Comparison of ENCODE assay signal across 21 cellular contexts in the genomic region with DNA sequence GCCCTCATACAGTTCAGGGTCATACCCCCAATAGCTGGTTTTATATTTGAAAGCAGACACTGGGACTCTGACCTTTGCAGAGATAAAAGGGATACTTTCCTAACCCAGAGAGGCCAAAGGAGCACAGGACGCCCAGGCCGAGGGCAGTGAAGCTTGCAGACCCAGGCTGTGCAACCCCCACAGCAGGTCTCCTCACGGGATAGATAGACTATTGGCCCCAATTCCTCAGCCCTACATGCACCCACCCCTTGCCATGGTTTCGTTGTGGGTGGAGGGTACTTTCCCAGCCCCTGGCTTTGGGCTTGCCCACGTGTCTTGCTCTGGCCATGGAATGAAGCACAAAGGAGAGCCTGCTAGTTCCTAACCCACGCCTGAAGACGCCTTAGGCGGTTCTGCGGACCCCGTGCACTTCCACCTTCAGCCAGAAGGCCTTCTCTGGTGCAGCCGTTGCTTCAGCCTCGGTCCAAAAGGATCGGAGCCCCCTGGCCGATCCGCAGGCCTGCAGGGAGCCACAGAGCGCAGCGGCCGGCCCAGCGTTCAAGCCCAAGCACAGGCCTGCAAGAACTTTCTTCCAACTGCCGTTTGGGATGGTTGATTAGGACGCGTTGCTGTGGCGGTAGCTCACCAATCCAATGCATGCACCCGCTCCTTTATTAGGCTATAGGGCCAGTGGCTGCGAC. TPM values are rescaled to one million over a fixed set of nuclear protein-coding genes. Genes with fewer than 3 reads are reported as not detected.
DNase-seq lines count a peak whose midpoint lies in the region; ATAC-seq, FAIRE-seq and TF ChIP-seq lines count a peak whose summit lies in the region.
"Had no signal": no experiment of that assay in that cellular context is flagged by ENCODE, and none has a peak within 500 bp of the region (broad histone marks: within the 10 kb centered on the region; RNA-seq: fewer than 3 reads in every experiment).

No MANE protein-coding gene starts in this region.

- no peak for TF ChIP-seq POLR2A in gastroesophageal sphincter (IDR thresholded peaks at IDR 0.05)

- no peak overlapping the region for H3K4me2 ChIP-seq in astrocyte (ENCODE audit: low read length)

- no peaks in the 10 kb centered on the region for H3K4me1 ChIP-seq in astrocyte (ENCODE audit: insufficient read depth, low read length)
- peaks cover 4 to 29% (median 26%) of the 10 kb centered on the region in 4 donors for H3K4me1 ChIP-seq in liver (ENCODE audit: control insufficient read depth in 4 of 4, insufficient read depth in 4 of 4, low read length in 3 of 4)
- H3K4me1 ChIP-seq in gastroesophageal sphincter: no peaks in the 10 kb centered on the region

- 84% methylated on average over 25 of the region's 25 CpGs for WGBS in liver
- WGBS in gastroesophageal sphincter (ENCODE audit: low coverage in 1 of 2), 2 donors: 92 to 100% methylated on average over 5 to 7 of the region's 25 CpGs

- H3K27me3 Mint-ChIP-seq in activated CD8-positive, alpha-beta memory T cell treated with anti-CD3 and anti-CD28 coated beads, Interleukin-2, amount 10 ng/mL, durations not matched to agents 7 days and 5 days: no peaks in the 10 kb centered on the region
- no peaks in the 10 kb centered on the region for H3K27me3 Mint-ChIP-seq in astrocyte (ENCODE audit: low read depth, unreplicated experiment)
- H3K27me3 Mint-ChIP-seq: IgD-negative memory B cell, T-cell had no signal

- H3K36me3 Mint-ChIP-seq in activated CD8-positive, alpha-beta memory T cell treated with anti-CD3 and anti-CD28 coated beads, Interleukin-2, amount 10 ng/mL, durations not matched to agents 7 days and 5 days: peaks cover 16% of the 10 kb centered on the region
- H3K36me3 Mint-ChIP-seq in astrocyte (ENCODE audit: low read depth, unreplicated experiment): peaks cover 7% of the 10 kb centered on the region
- H3K36me3 Mint-ChIP-seq: IgD-negative memory B cell had no signal

- no peak overlapping the region for H3K27ac Mint-ChIP-seq in activated CD8-positive, alpha-beta memory T cell treated with anti-CD3 and anti-CD28 coated beads, Interleukin-2, amount 10 ng/mL, durations not matched to agents 7 days and 5 days
- H3K27ac Mint-ChIP-seq in astrocyte (ENCODE audit: unreplicated experiment): no peak overlapping the region

- H3K27me3 ChIP-seq in astrocyte (ENCODE audit: insufficient read depth, low read length) (no peaks in the 10 kb centered on the region), liver (ENCODE audit: control insufficient read depth in 4 of 4, insufficient read depth in 4 of 4, low read length in 3 of 4) (no peaks in the 10 kb centered on the region), gastroesophageal sphincter (no peaks in the 10 kb centered on the region)

- peak; percentile 47 for DNase-seq in activated CD8-positive, alpha-beta memory T cell treated with anti-CD3 and anti-CD28 coated beads for 24 hours
- no peak for DNase-seq in activated CD8-positive, alpha-beta memory T cell treated with anti-CD3 and anti-CD28 coated beads, Interleukin-2, amount 10 ng/mL, durations not matched to agents 7 days and 5 days
- no peak for DNase-seq in astrocyte (ENCODE audit: low read depth)
- no peak for DNase-seq in SHP77 (lab: John Stamatoyannopoulos, UW)
- DNase-seq in RCC 7860 (ENCODE audit: low spot score): no peak
- no peak for DNase-seq in NAMALWA (ENCODE audit: low spot score)
- DNase-seq: AML-193, DMS79 treated with DMSO at 0.1 percent for 48 hours, HCEC 1CT, NCI-H1105 treated with DMSO at 0.1 percent for 48 hours, NCI-H1694, NCI-H2081 treated with DMSO at 0.1 percent for 48 hours, Right ventricle myocardium superior, T-cell had no signal

- TF ChIP-seq EP300 in gastroesophageal sphincter (IDR thresholded peaks at IDR 0.05): no peak

- H2AFZ ChIP-seq in astrocyte (ENCODE audit: low read depth, low read length): no peak overlapping the region

- TF ChIP-seq CTCF in astrocyte (IDR thresholded peaks at IDR 0.05; ENCODE audit: insufficient read depth, low read depth, low read length) (no peak), liver (IDR thresholded peaks at IDR 0.05; ENCODE audit: low read depth, low read length, missing input control) (no peak), gastroesophageal sphincter (IDR thresholded peaks at IDR 0.05) (no peak)

- H3K9ac ChIP-seq in astrocyte (ENCODE audit: low read length) (no peak overlapping the region), liver (ENCODE audit: low read depth in 1 of 2, low read length in 2 of 2) (no peak overlapping the region)

- peaks cover 13% of the 10 kb centered on the region for H3K4me1 Mint-ChIP-seq in activated CD8-positive, alpha-beta memory T cell treated with anti-CD3 and anti-CD28 coated beads, Interleukin-2, amount 10 ng/mL, durations not matched to agents 7 days and 5 days
- no peaks in the 10 kb centered on the region for H3K4me1 Mint-ChIP-seq in astrocyte (ENCODE audit: low read depth, unreplicated experiment)

- H3K9me3 ChIP-seq in astrocyte (ENCODE audit: insufficient read depth, low read depth, low read length) (no peaks in the 10 kb centered on the region), liver (ENCODE audit: control insufficient read depth in 4 of 4, low read length in 3 of 4) (no peaks in the 10 kb centered on the region), gastroesophageal sphincter (no peaks in the 10 kb centered on the region)

- FAIRE-seq in astrocyte (lab: Jason Lieb, UNC) (no peak), RCC 7860 (lab: Jason Lieb, UNC) (no peak)
- FAIRE-seq: G401.6 had no signal

- H3K27ac ChIP-seq in astrocyte (ENCODE audit: low read depth, low read length) (no peak overlapping the region), liver (ENCODE audit: low read depth in 1 of 2, low read length in 2 of 2) (no peak overlapping the region), gastroesophageal sphincter (no peak overlapping the region)
- H3K27ac ChIP-seq: 22Rv1, C4-2B had no signal

- H4K20me1 ChIP-seq in astrocyte (ENCODE audit: insufficient read depth, low read length): no peaks in the 10 kb centered on the region

- H3K79me2 ChIP-seq in astrocyte (ENCODE audit: insufficient read depth, low read length): no peaks in the 10 kb centered on the region

- H3K4me3 ChIP-seq in astrocyte (ENCODE audit: insufficient read depth, low read depth, low read length): no peak overlapping the region
- no peak overlapping the region for H3K4me3 ChIP-seq in liver (ENCODE audit: low read depth in 1 of 3, low read length in 3 of 3)
- H3K4me3 ChIP-seq in gastroesophageal sphincter: no peak overlapping the region

- ATAC-seq in activated CD8-positive, alpha-beta memory T cell treated with anti-CD3 and anti-CD28 coated beads, Interleukin-2, amount 10 ng/mL, durations not matched to agents 7 days and 5 days: no peak
- ATAC-seq in gastroesophageal sphincter: no peak
- ATAC-seq: SK-N-SH treated with all-trans-retinoic acid at 6 μM for 48 hours, T-cell had no signal

- H3K9me3 Mint-ChIP-seq in activated CD8-positive, alpha-beta memory T cell treated with anti-CD3 and anti-CD28 coated beads, Interleukin-2, amount 10 ng/mL, durations not matched to agents 7 days and 5 days (ENCODE audit: low read depth): no peaks in the 10 kb centered on the region
- H3K9me3 Mint-ChIP-seq in astrocyte (ENCODE audit: unreplicated experiment): no peaks in the 10 kb centered on the region
- H3K9me3 Mint-ChIP-seq: IgD-negative memory B cell, T-cell had no signal

- H3K4me3 Mint-ChIP-seq in activated CD8-positive, alpha-beta memory T cell treated with anti-CD3 and anti-CD28 coated beads, Interleukin-2, amount 10 ng/mL, durations not matched to agents 7 days and 5 days: no peak overlapping the region
- peak overlapping the region; percentile 50 for H3K4me3 Mint-ChIP-seq in astrocyte (ENCODE audit: unreplicated experiment)
- H3K4me3 Mint-ChIP-seq: IgD-negative memory B cell, T-cell had no signal

- peak; percentile 49 to 59 for TF ChIP-seq RAD21 in liver (IDR thresholded peaks at IDR 0.05)

- peaks cover 4% of the 10 kb centered on the region for H3K36me3 ChIP-seq in astrocyte (ENCODE audit: insufficient read depth, low read length)
- peaks cover 0 to 5% (median 2%) of the 10 kb centered on the region in 4 donors for H3K36me3 ChIP-seq in liver (ENCODE audit: control insufficient read depth in 4 of 4, insufficient read depth in 3 of 4, low read depth in 1 of 4, low read length in 3 of 4)
- peaks cover 0 to 43% of the 10 kb centered on the region in 2 donors for H3K36me3 ChIP-seq in gastroesophageal sphincter

- CTCF ChIA-PET in activated CD8-positive, alpha-beta memory T cell treated with anti-CD3 and anti-CD28 coated beads, Interleukin-2, amount 10 ng/mL, durations not matched to agents 7 days and 5 days (lab: Charles Lee): no interaction called here

TF ChIP-seq in liver, 16 proteins besides CTCF, POLR2A, EP300 and RAD21 (continues in another document):
- TF ChIP-seq YY1 (IDR thresholded peaks at IDR 0.05): peak; percentile 50
- TF ChIP-seq FOXA1 (IDR thresholded peaks at IDR 0.05): peak; percentile 25

RNA-seq across cellular contexts. Expression of a gene that starts 9.8 kb away (rescaled TPM):
- 100 to 1,000 TPM in 1 of 2 experiments, 10 to 100 TPM in 1; 84.3 to 102 TPM for total RNA-seq in activated CD8-positive, alpha-beta memory T cell treated with anti-CD3 and anti-CD28 coated beads, Interleukin-2, amount 10 ng/mL, durations not matched to agents 7 days and 5 days
- 3.6 and 6.0 TPM in 2 replicates for total RNA-seq in astrocyte
- total RNA-seq in liver: 10 to 100 TPM in 1 of 2 donors, 1 to 10 TPM in 1; 8.9 to 18.6 TPM
- polyA plus RNA-seq in liver: 10 to 100 TPM in 1 of 2 donors, 1 to 10 TPM in 1; 1.5 to 16.8 TPM
- 1 to 10 TPM; 4.9 to 7.9 (median 6.1) TPM for total RNA-seq in gastroesophageal sphincter

RNA-seq across cellular contexts. Expression of a gene that starts 36.1 kb away (rescaled TPM):
- total RNA-seq in activated CD8-positive, alpha-beta memory T cell treated with anti-CD3 and anti-CD28 coated beads, Interleukin-2, amount 10 ng/mL, durations not matched to agents 7 days and 5 days: 10 to 100 TPM; 46.0 to 53.0 TPM
- total RNA-seq in astrocyte (46.8 and 53.6 TPM in 2 replicates), liver (10 to 100 TPM; 59.3 to 74.6 TPM), gastroesophageal sphincter (100 to 1,000 TPM in 3 of 4 donors, 10 to 100 TPM in 1; 99.2 to 152 (median 126) TPM)
- polyA plus RNA-seq in liver: 10 to 100 TPM; 18.2 to 30.1 TPM

Comparison
In these comparisons a context has a peak if more than half of its experiments do, and no peak if none do; other contexts are left out.
1. RNA of a gene that starts 9.8 kb away (total RNA-seq): 84.3 to 102 TPM in activated CD8-positive, alpha-beta memory T cell treated with anti-CD3 and anti-CD28 coated beads, Interleukin-2, amount 10 ng/mL, durations not matched to agents 7 days and 5 days; 8.9 to 18.6 TPM in liver, 4.9 to 7.9 TPM in gastroesophageal sphincter and 3.6 to 6.0 TPM in astrocyte; every median in the first group is over 4 times any median in the second.